8 cellular contexts compared by ENCODE assay signal in genomic region chr19:6260912-6261636, GRCh38. TPM values are rescaled to one million over a fixed set of nuclear protein-coding genes. Genes with fewer than 3 reads are reported as not detected.
DNase-seq lines count a peak whose midpoint lies in the region; ATAC-seq and TF ChIP-seq lines count a peak whose summit lies in the region.

No MANE protein-coding gene starts in this region.

- peak overlapping the region; percentile 75 to 76 for H3K27ac Mint-ChIP-seq in effector memory CD8-positive, alpha-beta T cell

- H3K9me3 ChIP-seq in osteoblast (ENCODE audit: low read depth, low read length), result no peaks in the 10 kb centered on the region

- peaks cover 77% of the 10 kb centered on the region for H3K79me2 ChIP-seq in osteoblast (ENCODE audit: insufficient read depth, low read length)

- H2AFZ ChIP-seq in osteoblast (ENCODE audit: low read length), result no peak overlapping the region

- H3K27me3 ChIP-seq in osteoblast (ENCODE audit: insufficient read depth, low read length), result no peaks in the 10 kb centered on the region

- CTCF ChIA-PET in RWPE1 (lab: Yijun Ruan, JAX), result interaction anchor here (0.6 to 1.2 kb wide), 6 partner anchors 15 to 1350 kb away, joined by 3 to 5 read pairs (median 4); no protein-coding TSS in a partner anchor

- POLR2A ChIA-PET in RWPE1 (lab: Yijun Ruan, JAX; ENCODE audit: low non-redundant PET), result no interaction called here

- DNase-seq in NCI-H2196 (lab: John Stamatoyannopoulos, UW; ENCODE audit: unreplicated experiment) (peak; percentile 15), NCI-H2196 treated with DMSO at 0.1 percent for 48 hours (lab: John Stamatoyannopoulos, UW; ENCODE audit: unreplicated experiment) (no peak), RWPE1 (ENCODE audit: low spot score) (peak; percentile 36), osteoblast (ENCODE audit: insufficient read length, low spot score, missing footprints) (peak; percentile 78), NCI-H1048 (lab: John Stamatoyannopoulos, UW) (no peak)
- peak in 2 of 3 experiments; percentile 9 to 25 for DNase-seq in effector memory CD8-positive, alpha-beta T cell

- no peak overlapping the region for H3K4me3 ChIP-seq in osteoblast (ENCODE audit: insufficient read depth, low read length)

- no peaks in the 10 kb centered on the region for H3K9me3 Mint-ChIP-seq in effector memory CD8-positive, alpha-beta T cell

- TF ChIP-seq CTCF in RWPE1 (conservative IDR thresholded peaks at IDR 0.05; ENCODE audit: low read depth) (peak; percentile 54), osteoblast (IDR thresholded peaks at IDR 0.05; ENCODE audit: extremely low read depth, low read depth, low read length) (peak; percentile 55)

- H4K20me1 ChIP-seq in osteoblast (ENCODE audit: insufficient read depth, low read length), result peaks cover 43% of the 10 kb centered on the region

- H3K36me3 Mint-ChIP-seq in effector memory CD8-positive, alpha-beta T cell (ENCODE audit: insufficient read depth), result peaks cover 15% of the 10 kb centered on the region

- peaks cover 18% of the 10 kb centered on the region for H3K4me1 ChIP-seq in osteoblast (ENCODE audit: insufficient read depth, low read length)

- no peak overlapping the region for H3K4me2 ChIP-seq in osteoblast (ENCODE audit: insufficient read depth, low read length)

- no peak overlapping the region for H3K4me3 Mint-ChIP-seq in effector memory CD8-positive, alpha-beta T cell

- H3K27me3 Mint-ChIP-seq in effector memory CD8-positive, alpha-beta T cell, result no peaks in the 10 kb centered on the region

- H3K27ac ChIP-seq in RWPE1 (peak overlapping the region; percentile 40), osteoblast (ENCODE audit: low read depth, low read length) (no peak overlapping the region)

- H3K36me3 ChIP-seq in osteoblast (ENCODE audit: insufficient read depth, low read length), result peaks cover 55% of the 10 kb centered on the region

- H3K4me1 Mint-ChIP-seq in effector memory CD8-positive, alpha-beta T cell (ENCODE audit: low read depth in 2 of 2), result peaks cover 14 to 25% of the 10 kb centered on the region in 2 donors

- ATAC-seq in effector memory CD8-positive, alpha-beta T cell (replicated peaks), result peak; percentile 54
- ATAC-seq in HG03521 (IDR thresholded peaks at IDR 0.05; ENCODE audit: unreplicated experiment) (no peak), GM19328 (IDR thresholded peaks at IDR 0.05; ENCODE audit: unreplicated experiment) (no peak)

RNA-seq across cellular contexts. Expression of gene MLLT1, which starts 18.7 kb away (rescaled TPM):
- 14.7 and 15.9 TPM in 2 replicates for total RNA-seq in osteoblast

Comparison
In these comparisons a context has a peak if more than half of its experiments do, and no peak if none do; other contexts are left out.
1. DNase-seq: peak in NCI-H2196 (single experiment), RWPE1 (single experiment), effector memory CD8-positive, alpha-beta T cell (2 of 3) and osteoblast (single experiment); none in NCI-H2196 treated with DMSO at 0.1 percent for 48 hours (single experiment) and NCI-H1048 (single experiment).